In genomic region chr20:50904067-50904570, GRCh38 we compare ENCODE assay signal across 1 cellular context.
TF ChIP-seq lines count a peak whose summit lies in the region.

No MANE protein-coding gene starts in this region.

TF ChIP-seq in HepG2, 621 proteins besides CTCF, POLR2A, EP300 and RAD21:
- TF ChIP-seq ZBTB7A (CRISPR knock-in tag; IDR thresholded peaks at IDR 0.05) (0 out of 2 replicates have a peak, but pooled peaks have one; percentile 19), ZNF512B (CRISPR knock-in tag; IDR thresholded peaks at IDR 0.05; ENCODE audit: borderline replicate concordance) (no peak)
